15 cellular contexts compared by ENCODE assay signal in the genomic region with DNA sequence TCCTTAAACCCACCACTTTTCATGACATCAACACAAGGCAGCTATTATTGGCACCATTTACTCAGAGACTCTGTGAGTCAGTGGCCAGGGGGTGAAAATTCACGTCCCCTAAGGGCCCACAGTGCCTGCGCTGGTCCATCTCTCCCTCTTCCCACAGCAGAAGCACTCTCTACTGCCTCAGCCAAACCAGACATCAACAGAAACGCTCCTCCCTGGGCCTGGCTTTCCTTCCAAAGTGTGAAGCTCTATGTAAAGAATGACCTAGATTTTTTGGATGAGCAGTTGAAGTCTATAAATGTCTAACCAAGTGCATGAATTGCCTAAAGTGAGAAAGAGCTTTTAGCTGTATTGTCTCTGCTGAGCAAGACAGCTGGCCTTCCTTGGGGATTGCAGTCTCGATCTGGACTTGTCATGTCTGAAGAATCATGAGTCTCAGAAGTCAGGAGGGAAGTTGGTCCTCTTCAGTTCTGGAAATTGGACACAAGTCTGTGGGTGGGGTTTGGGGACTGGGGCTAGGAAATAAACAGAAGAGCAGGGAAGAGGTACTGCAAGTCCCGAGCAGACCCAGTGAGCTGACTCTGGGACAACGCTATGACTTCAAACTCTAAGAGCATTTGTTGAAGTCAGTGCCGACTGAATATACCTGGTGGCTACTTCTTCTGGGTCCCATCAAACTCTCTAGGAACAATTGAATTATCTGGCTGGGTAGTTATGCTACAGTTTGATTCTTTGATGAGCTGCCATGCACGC. TPM values are rescaled to one million over a fixed set of nuclear protein-coding genes. Genes with fewer than 3 reads are reported as not detected.
DNase-seq lines count a peak whose midpoint lies in the region; ATAC-seq and TF ChIP-seq lines count a peak whose summit lies in the region.
"Had no signal": no experiment of that assay in that cellular context is flagged by ENCODE, and none has a peak within 500 bp of the region (broad histone marks: within the 10 kb centered on the region; RNA-seq: fewer than 3 reads in every experiment).

No MANE protein-coding gene starts in this region.

- H2BK15ac ChIP-seq in mesendoderm (replicated peaks; ENCODE audit: low read depth) = no peak overlapping the region

- H4K5ac ChIP-seq in mesendoderm (ENCODE audit: low read length) = no peak overlapping the region

- H2AK5ac ChIP-seq in mesendoderm (ENCODE audit: low read length) = no peak overlapping the region

- H2BK5ac ChIP-seq in mesendoderm (ENCODE audit: low read length) = no peak overlapping the region

- no peak overlapping the region for H3K56ac ChIP-seq in mesendoderm (ENCODE audit: low read length)

- no peaks in the 10 kb centered on the region for H3K36me3 ChIP-seq in heart left ventricle
- no peaks in the 10 kb centered on the region for H3K36me3 ChIP-seq in mesendoderm (ENCODE audit: control insufficient read depth, insufficient read depth, low read length)
- H3K36me3 ChIP-seq: right lobe of liver, upper lobe of left lung, WERI-Rb-1 had no signal

- H3K4me1 ChIP-seq in heart left ventricle = peaks cover 0 to 20% (median 6%) of the 10 kb centered on the region in 12 donors
- H3K4me1 ChIP-seq in mesendoderm (ENCODE audit: control insufficient read depth, low read depth, low read length) = no peaks in the 10 kb centered on the region
- H3K4me1 ChIP-seq: right lobe of liver, upper lobe of left lung had no signal

- no peak for DNase-seq in T-helper 2 cell treated with Interferon-gamma antibody and Interleukin-4, amounts not matched to agents 5 μg/mL and 100 μg/mL, for 36 hours (ENCODE audit: low spot score)
- DNase-seq in T-helper 2 cell = no peak
- DNase-seq in activated T-helper 1 cell treated with anti-CD3 and anti-CD28 coated beads, Interleukin-12 subunit alpha, Interleukin-12 subunit beta, Interleukin-2, Interleukin-4 antibody, amounts not matched to agents 30 ng/mL and 10 ng/mL and 1 ng/mL, durations not matched to agents 14 hours and 24 hours and 36 hours (ENCODE audit: low spot score) = no peak
- DNase-seq in heart left ventricle = peak in 1 of 5 donors; percentile 64
- peak; percentile 18 for DNase-seq in renal cortical epithelial cell (ENCODE audit: low read depth)
- DNase-seq in mesendoderm = no peak
- no peak for DNase-seq in ecto neural progenitor cell (ENCODE audit: low spot score)
- DNase-seq in GM19240 (ENCODE audit: insufficient read length, low spot score) = no peak
- DNase-seq: DMS53, endodermal cell, NCI-H1417, NCI-H524 treated with DMSO at 0.1 percent for 48 hours, right lobe of liver, upper lobe of left lung, WERI-Rb-1 had no signal

- no peak overlapping the region for H3K18ac ChIP-seq in mesendoderm (ENCODE audit: low read length)

- H3K9me3 Mint-ChIP-seq in T-helper 2 cell treated with Interferon-gamma antibody and Interleukin-4, amounts not matched to agents 5 μg/mL and 100 μg/mL, for 36 hours = no peaks in the 10 kb centered on the region
- H3K9me3 Mint-ChIP-seq in activated T-helper 1 cell treated with anti-CD3 and anti-CD28 coated beads, Interleukin-12 subunit alpha, Interleukin-12 subunit beta, Interleukin-2, Interleukin-4 antibody, amounts not matched to agents 30 ng/mL and 10 ng/mL and 1 ng/mL, durations not matched to agents 14 hours and 24 hours and 36 hours = no peaks in the 10 kb centered on the region
- H3K9me3 Mint-ChIP-seq: endodermal cell had no signal

- no peak overlapping the region for H2BK120ac ChIP-seq in mesendoderm (ENCODE audit: low read depth, low read length)

- H3K23ac ChIP-seq in mesendoderm (ENCODE audit: low read length) = no peak overlapping the region

- H3K79me1 ChIP-seq in mesendoderm (ENCODE audit: low read length) = no peaks in the 10 kb centered on the region

- peak; percentile 26 to 85 (median 38) for ATAC-seq in heart left ventricle
- ATAC-seq: right lobe of liver had no signal

- WGBS in heart left ventricle, 4 donors = 70 to 79% (median 72%) methylated on average over 8 of the region's 8 CpGs
- WGBS in mesendoderm (ENCODE audit: extremely low coverage, insufficient coverage, low lambda C conversion rate) = no CpG with 5 or more reads among the region's 8 CpGs

- TF ChIP-seq CTCF in heart left ventricle (IDR thresholded peaks at IDR 0.05) = no peak

- H3K4me3 ChIP-seq in heart left ventricle (no peak overlapping the region), mesendoderm (ENCODE audit: low read length) (no peak overlapping the region)
- H3K4me3 ChIP-seq: right lobe of liver, upper lobe of left lung had no signal

- H3K9ac ChIP-seq in mesendoderm (ENCODE audit: low read length) = no peak overlapping the region

- H3K27me3 Mint-ChIP-seq in T-helper 2 cell treated with Interferon-gamma antibody and Interleukin-4, amounts not matched to agents 5 μg/mL and 100 μg/mL, for 36 hours (ENCODE audit: low read depth) = no peaks in the 10 kb centered on the region
- H3K27me3 Mint-ChIP-seq in activated T-helper 1 cell treated with anti-CD3 and anti-CD28 coated beads, Interleukin-12 subunit alpha, Interleukin-12 subunit beta, Interleukin-2, Interleukin-4 antibody, amounts not matched to agents 30 ng/mL and 10 ng/mL and 1 ng/mL, durations not matched to agents 14 hours and 24 hours and 36 hours (ENCODE audit: insufficient read depth) = no peaks in the 10 kb centered on the region

- no peak overlapping the region for H3K4ac ChIP-seq in mesendoderm (ENCODE audit: low read depth, low read length)

- peak overlapping the region; percentile 66 for H3K27ac Mint-ChIP-seq in T-helper 2 cell treated with Interferon-gamma antibody and Interleukin-4, amounts not matched to agents 5 μg/mL and 100 μg/mL, for 36 hours
- H3K27ac Mint-ChIP-seq in activated T-helper 1 cell treated with anti-CD3 and anti-CD28 coated beads, Interleukin-12 subunit alpha, Interleukin-12 subunit beta, Interleukin-2, Interleukin-4 antibody, amounts not matched to agents 30 ng/mL and 10 ng/mL and 1 ng/mL, durations not matched to agents 14 hours and 24 hours and 36 hours = peak overlapping the region; percentile 85
- H3K27ac Mint-ChIP-seq: endodermal cell had no signal

- intact Hi-C loops in activated T-helper 1 cell treated with anti-CD3 and anti-CD28 coated beads, Interleukin-12 subunit alpha, Interleukin-12 subunit beta, Interleukin-2, Interleukin-4 antibody, amounts not matched to agents 30 ng/mL and 10 ng/mL and 1 ng/mL, durations not matched to agents 14 hours and 24 hours and 36 hours (cut with micrococcal nuclease) = no loop called here
- intact Hi-C loops in heart left ventricle (cut with DNase I) = no loop called here

- H3K36me3 Mint-ChIP-seq in T-helper 2 cell treated with Interferon-gamma antibody and Interleukin-4, amounts not matched to agents 5 μg/mL and 100 μg/mL, for 36 hours (ENCODE audit: low read depth) = peaks cover 74% of the 10 kb centered on the region
- peaks cover 57% of the 10 kb centered on the region for H3K36me3 Mint-ChIP-seq in activated T-helper 1 cell treated with anti-CD3 and anti-CD28 coated beads, Interleukin-12 subunit alpha, Interleukin-12 subunit beta, Interleukin-2, Interleukin-4 antibody, amounts not matched to agents 30 ng/mL and 10 ng/mL and 1 ng/mL, durations not matched to agents 14 hours and 24 hours and 36 hours (ENCODE audit: low read depth)

- no peak overlapping the region for H4K8ac ChIP-seq in mesendoderm (ENCODE audit: low read depth, low read length)

- no peak for TF ChIP-seq POLR2A in heart left ventricle (IDR thresholded peaks at IDR 0.05)

- H3K27me3 ChIP-seq in heart left ventricle (no peaks in the 10 kb centered on the region), mesendoderm (ENCODE audit: insufficient read depth, low read length, poor library complexity) (no peaks in the 10 kb centered on the region)
- H3K27me3 ChIP-seq: right lobe of liver, upper lobe of left lung had no signal

- peak overlapping the region in 6 of 12 donors; percentile 4 to 49 (median 30) for H3K27ac ChIP-seq in heart left ventricle
- no peak overlapping the region for H3K27ac ChIP-seq in mesendoderm (ENCODE audit: low read depth, low read length)
- H3K27ac ChIP-seq: right lobe of liver, upper lobe of left lung, WERI-Rb-1 had no signal

- H3K79me2 ChIP-seq in mesendoderm (ENCODE audit: control insufficient read depth, insufficient read depth, low read length) = no peaks in the 10 kb centered on the region

- H3K4me2 ChIP-seq in mesendoderm (ENCODE audit: low read length) = no peak overlapping the region

- H3K4me1 Mint-ChIP-seq in T-helper 2 cell treated with Interferon-gamma antibody and Interleukin-4, amounts not matched to agents 5 μg/mL and 100 μg/mL, for 36 hours (ENCODE audit: low read depth) = peaks cover 91% of the 10 kb centered on the region
- H3K4me1 Mint-ChIP-seq in activated T-helper 1 cell treated with anti-CD3 and anti-CD28 coated beads, Interleukin-12 subunit alpha, Interleukin-12 subunit beta, Interleukin-2, Interleukin-4 antibody, amounts not matched to agents 30 ng/mL and 10 ng/mL and 1 ng/mL, durations not matched to agents 14 hours and 24 hours and 36 hours (ENCODE audit: low read depth) = peaks cover 99% of the 10 kb centered on the region

- peak overlapping the region; percentile 53 for H3K4me3 Mint-ChIP-seq in T-helper 2 cell treated with Interferon-gamma antibody and Interleukin-4, amounts not matched to agents 5 μg/mL and 100 μg/mL, for 36 hours
- H3K4me3 Mint-ChIP-seq in activated T-helper 1 cell treated with anti-CD3 and anti-CD28 coated beads, Interleukin-12 subunit alpha, Interleukin-12 subunit beta, Interleukin-2, Interleukin-4 antibody, amounts not matched to agents 30 ng/mL and 10 ng/mL and 1 ng/mL, durations not matched to agents 14 hours and 24 hours and 36 hours = peak overlapping the region; percentile 20
- H3K4me3 Mint-ChIP-seq: endodermal cell had no signal

- no peaks in the 10 kb centered on the region for H3K9me3 ChIP-seq in heart left ventricle
- H3K9me3 ChIP-seq: right lobe of liver, upper lobe of left lung had no signal

RNA-seq across cellular contexts. Expression of gene RASGRP1, which starts 29.0 kb away (rescaled TPM):
- 106 and 110 TPM in 2 replicates for total RNA-seq in activated T-helper 1 cell treated with anti-CD3 and anti-CD28 coated beads, Interleukin-12 subunit alpha, Interleukin-12 subunit beta, Interleukin-2, Interleukin-4 antibody, amounts not matched to agents 30 ng/mL and 10 ng/mL and 1 ng/mL, durations not matched to agents 14 hours and 24 hours and 36 hours
- total RNA-seq in heart left ventricle = 1 to 10 TPM in 4 of 9 donors, under 1 TPM in 4, not detected in 1; 0.14 to 5.5 (median 0.85) TPM
- polyA plus RNA-seq in heart left ventricle = under 1 TPM; 0.03 to 0.04 TPM
- 12.1 and 16.3 TPM in 2 replicates for total RNA-seq in renal cortical epithelial cell
- polyA plus RNA-seq in mesendoderm (2013, experiment 1 of 2) = 0.32 TPM
- 0.42 TPM for polyA plus RNA-seq in mesendoderm (2013, experiment 2 of 2)
